Comparison of ENCODE assay signal across 20 cellular contexts in genomic region chr1:19213580-19213979, GRCh38. TPM values are rescaled to one million over a fixed set of nuclear protein-coding genes. Genes with fewer than 3 reads are reported as not detected.
A peak's percentile ranks its signal among the peaks of the same experiment; 100 is the strongest.
DNase-seq lines count a peak whose midpoint lies in the region; ATAC-seq and TF ChIP-seq lines count a peak whose summit lies in the region.
"Had no signal": no experiment of that assay in that cellular context is flagged by ENCODE, and none has a peak within 500 bp of the region (broad histone marks: within the 10 kb centered on the region; RNA-seq: fewer than 3 reads in every experiment).

No MANE protein-coding gene starts in this region.

- H4K20me1 ChIP-seq in DOHH2 (ENCODE audit: control insufficient read depth, insufficient read depth, low read depth, low read length) (peaks cover 7% of the 10 kb centered on the region; the same call in 1 of the 2 replicates), OCI-LY7 (ENCODE audit: insufficient read depth, low read length) (peaks cover 14% of the 10 kb centered on the region)

- H3K4me1 Mint-ChIP-seq in activated naive CD4-positive, alpha-beta T cell treated with anti-CD3 and anti-CD28 coated beads, Interleukin-2, amount 50 U/mL, for 24 hours = peaks cover 53% of the 10 kb centered on the region
- peaks cover 33 to 61% (median 57%) of the 10 kb centered on the region in 7 donors for H3K4me1 Mint-ChIP-seq in naive thymus-derived CD4-positive, alpha-beta T cell
- H3K4me1 Mint-ChIP-seq in immature natural killer cell = peaks cover 36 to 62% of the 10 kb centered on the region in 2 donors

- H3K4me3 ChIP-seq in DOHH2 (ENCODE audit: low read length) (no peak overlapping the region), OCI-LY7 (ENCODE audit: low read depth, low read length, poor library complexity, severe bottlenecking) (no peak overlapping the region)
- no peak overlapping the region for H3K4me3 ChIP-seq in naive thymus-derived CD4-positive, alpha-beta T cell (ENCODE audit: low read length)

- no peak for DNase-seq in activated naive CD4-positive, alpha-beta T cell treated with anti-CD3 and anti-CD28 coated beads, Interleukin-2, amount 50 U/mL, for 72 hours (ENCODE audit: low spot score in 2 of 2)
- DNase-seq in OCI-LY7 (ENCODE audit: low spot score) (no peak), COLO829 (ENCODE audit: low spot score) (no peak), immature natural killer cell (no peak)
- no peak for DNase-seq in naive thymus-derived CD4-positive, alpha-beta T cell
- DNase-seq: ACHN; CD4-positive, alpha-beta memory T cell; DMS79 treated with DMSO at 0.1 percent for 48 hours; GDM1; GOT3; KBM-7; NCI-H1092 treated with DMSO at 0.1 percent for 48 hours; NCI-H2081 treated with DMSO at 0.1 percent for 48 hours; NCI-H510A; NCI-H774 had no signal

- H3K27ac Mint-ChIP-seq in activated naive CD4-positive, alpha-beta T cell treated with anti-CD3 and anti-CD28 coated beads, Interleukin-2, amount 50 U/mL, for 24 hours = peak overlapping the region; percentile 59
- H3K27ac Mint-ChIP-seq in activated naive CD4-positive, alpha-beta T cell treated with anti-CD3 and anti-CD28 coated beads, Interleukin-2, amount 50 U/mL, for 72 hours = no peak overlapping the region
- peak overlapping the region in 5 of 9 donors; percentile 13 to 78 (median 34) for H3K27ac Mint-ChIP-seq in naive thymus-derived CD4-positive, alpha-beta T cell
- peak overlapping the region in 1 of 6 donors; percentile 27 for H3K27ac Mint-ChIP-seq in immature natural killer cell

- H3K27ac ChIP-seq in DOHH2 (ENCODE audit: low read depth, low read length) (no peak overlapping the region), OCI-LY7 (ENCODE audit: low read depth, low read length, poor library complexity, severe bottlenecking) (no peak overlapping the region)
- H3K27ac ChIP-seq in naive thymus-derived CD4-positive, alpha-beta T cell (ENCODE audit: low read depth, low read length) = peak overlapping the region; percentile 85

- H3K36me3 ChIP-seq in DOHH2 (ENCODE audit: control insufficient read depth, low read length) (peaks cover 73% of the 10 kb centered on the region), OCI-LY7 (ENCODE audit: insufficient read depth, low read length) (peaks cover 69% of the 10 kb centered on the region)
- H3K36me3 ChIP-seq in naive thymus-derived CD4-positive, alpha-beta T cell (ENCODE audit: control insufficient read depth in 2 of 3, insufficient read depth in 3 of 3, low read length in 3 of 3) = peaks cover 0 to 17% (median 3%) of the 10 kb centered on the region in 3 experiments

- intact Hi-C loops in OCI-LY7 (cut with micrococcal nuclease; ENCODE audit: unreplicated experiment) = no loop called here
- intact Hi-C loops in naive thymus-derived CD4-positive, alpha-beta T cell (cut with micrococcal nuclease) = loop anchor here (5.0 to 10.0 kb wide), 3 partner anchors 36 to 1294 kb away; partner anchors contain the start of genes ALDH4A1 (in 1 of the 2) and MUL1 (in 1 of the 2)

- peaks cover 10% of the 10 kb centered on the region for H3K36me3 Mint-ChIP-seq in activated naive CD4-positive, alpha-beta T cell treated with anti-CD3 and anti-CD28 coated beads, Interleukin-2, amount 50 U/mL, for 24 hours
- H3K36me3 Mint-ChIP-seq in activated naive CD4-positive, alpha-beta T cell treated with anti-CD3 and anti-CD28 coated beads, Interleukin-2, amount 50 U/mL, for 72 hours = peaks cover 30 to 42% of the 10 kb centered on the region in 2 donors
- H3K36me3 Mint-ChIP-seq in naive thymus-derived CD4-positive, alpha-beta T cell = peaks cover 0 to 15% (median 5%) of the 10 kb centered on the region in 5 donors
- H3K36me3 Mint-ChIP-seq in immature natural killer cell = peaks cover 4 to 12% (median 8%) of the 10 kb centered on the region in 3 donors

- BruUV-seq in OCI-LY7 (replicated peaks; lab: Mats Ljungman, UMichigan) = no TSS peak

- peak overlapping the region; percentile 91; the same call in 1 of the 2 replicates for H3K4me2 ChIP-seq in DOHH2 (ENCODE audit: low read length)
- peak overlapping the region; percentile 90 for H3K4me2 ChIP-seq in OCI-LY7 (ENCODE audit: low read length)

- no peaks in the 10 kb centered on the region for H3K9me2 ChIP-seq in DOHH2 (replicated peaks; ENCODE audit: control insufficient read depth, low read length)
- H3K9me2 ChIP-seq in OCI-LY7 (ENCODE audit: insufficient read depth, low read length) = no peaks in the 10 kb centered on the region

- no peak overlapping the region for H2AFZ ChIP-seq in OCI-LY7 (ENCODE audit: low read length)

- peak overlapping the region; percentile 33 for H3K4me3 Mint-ChIP-seq in activated naive CD4-positive, alpha-beta T cell treated with anti-CD3 and anti-CD28 coated beads, Interleukin-2, amount 50 U/mL, for 24 hours
- no peak overlapping the region for H3K4me3 Mint-ChIP-seq in naive thymus-derived CD4-positive, alpha-beta T cell
- H3K4me3 Mint-ChIP-seq in immature natural killer cell = no peak overlapping the region
- H3K4me3 Mint-ChIP-seq: CD4-positive, alpha-beta memory T cell had no signal

- no peaks in the 10 kb centered on the region for H3K9me3 Mint-ChIP-seq in activated naive CD4-positive, alpha-beta T cell treated with anti-CD3 and anti-CD28 coated beads, Interleukin-2, amount 50 U/mL, for 24 hours
- no peaks in the 10 kb centered on the region for H3K9me3 Mint-ChIP-seq in activated naive CD4-positive, alpha-beta T cell treated with anti-CD3 and anti-CD28 coated beads, Interleukin-2, amount 50 U/mL, for 72 hours
- no peaks in the 10 kb centered on the region for H3K9me3 Mint-ChIP-seq in naive thymus-derived CD4-positive, alpha-beta T cell
- H3K9me3 Mint-ChIP-seq in immature natural killer cell = no peaks in the 10 kb centered on the region

- H3K9me3 ChIP-seq in DOHH2 (ENCODE audit: control insufficient read depth, insufficient read depth, low read length) = no peaks in the 10 kb centered on the region
- no peaks in the 10 kb centered on the region for H3K9me3 ChIP-seq in OCI-LY7 (ENCODE audit: low read length)
- no peaks in the 10 kb centered on the region for H3K9me3 ChIP-seq in naive thymus-derived CD4-positive, alpha-beta T cell (ENCODE audit: control insufficient read depth in 2 of 3, low read length in 3 of 3)

- TF ChIP-seq CTCF in DOHH2 (IDR thresholded peaks at IDR 0.05; ENCODE audit: low read depth, low read length, poor library complexity, severe bottlenecking) (no peak), OCI-LY7 (conservative IDR thresholded peaks at IDR 0.05; ENCODE audit: low read length) (no peak)

- POLR2A ChIA-PET in OCI-LY7 (lab: Charles Lee) = no interaction called here
- POLR2A ChIA-PET in naive thymus-derived CD4-positive, alpha-beta T cell (lab: Charles Lee) = no interaction called here

- H3K4me1 ChIP-seq in DOHH2 (ENCODE audit: control insufficient read depth, low read length) (peaks cover 29% of the 10 kb centered on the region), OCI-LY7 (ENCODE audit: insufficient read depth, low read length, poor library complexity, severe bottlenecking) (peaks cover 26% of the 10 kb centered on the region)
- H3K4me1 ChIP-seq in naive thymus-derived CD4-positive, alpha-beta T cell (ENCODE audit: control insufficient read depth in 2 of 2, insufficient read depth in 2 of 2, low read length in 2 of 2) = peaks cover 8 to 23% of the 10 kb centered on the region in 2 donors

- no peaks in the 10 kb centered on the region for H3K27me3 ChIP-seq in DOHH2 (ENCODE audit: control insufficient read depth, low read length)
- no peaks in the 10 kb centered on the region for H3K27me3 ChIP-seq in naive thymus-derived CD4-positive, alpha-beta T cell (ENCODE audit: control insufficient read depth in 2 of 2, insufficient read depth in 2 of 2, low read length in 2 of 2)

- no peaks in the 10 kb centered on the region for H3K27me3 Mint-ChIP-seq in activated naive CD4-positive, alpha-beta T cell treated with anti-CD3 and anti-CD28 coated beads, Interleukin-2, amount 50 U/mL, for 24 hours
- H3K27me3 Mint-ChIP-seq in naive thymus-derived CD4-positive, alpha-beta T cell = peaks cover 0 to 2% (median 0%) of the 10 kb centered on the region in 5 donors
- H3K27me3 Mint-ChIP-seq in immature natural killer cell (ENCODE audit: low read depth in 3 of 3) = peaks cover 5 to 9% (median 8%) of the 10 kb centered on the region in 3 donors
- H3K27me3 Mint-ChIP-seq: CD4-positive, alpha-beta memory T cell had no signal

- peaks cover 4% of the 10 kb centered on the region; the same call in 1 of the 2 replicates for H3F3A ChIP-seq in DOHH2 (ENCODE audit: control insufficient read depth, insufficient read depth)

- H3K79me2 ChIP-seq in DOHH2 (ENCODE audit: control insufficient read depth, low read length) (peaks cover 82% of the 10 kb centered on the region), OCI-LY7 (ENCODE audit: insufficient read depth, low read depth, low read length) (peaks cover 82% of the 10 kb centered on the region)

- ATAC-seq in activated naive CD4-positive, alpha-beta T cell treated with anti-CD3 and anti-CD28 coated beads, Interleukin-2, amount 50 U/mL, for 72 hours = no peak
- ATAC-seq in naive thymus-derived CD4-positive, alpha-beta T cell = no peak
- ATAC-seq: GM12878, Panc1, Right ventricle myocardium inferior had no signal

- CTCF ChIA-PET in OCI-LY7 (lab: Charles Lee; ENCODE audit: unreplicated experiment) = no interaction called here
- CTCF ChIA-PET in naive thymus-derived CD4-positive, alpha-beta T cell (lab: Charles Lee) = no interaction called here

RNA-seq across cellular contexts. Expression of gene UBR4, which starts 3.5 kb away (rescaled TPM):
- total RNA-seq in activated naive CD4-positive, alpha-beta T cell treated with anti-CD3 and anti-CD28 coated beads, Interleukin-2, amount 50 U/mL, for 72 hours = 100 to 1,000 TPM; 156 to 199 TPM
- 92.9 and 121 TPM in 2 replicates for total RNA-seq in OCI-LY7 (2014; rRNA removed; shearing (Covaris generic))
- 126 and 150 TPM in 2 replicates for total RNA-seq in OCI-LY7 (2022)
- 100 to 1,000 TPM; 120 to 174 (median 159) TPM for total RNA-seq in naive thymus-derived CD4-positive, alpha-beta T cell
- polyA plus RNA-seq in naive thymus-derived CD4-positive, alpha-beta T cell = 10 to 100 TPM; 18.9 to 27.3 TPM
- polyA plus RNA-seq in immature natural killer cell = 10 to 100 TPM in 1 of 3 donors, 1 to 10 TPM in 2; 1.5 to 23.7 (median 8.0) TPM

RNA-seq across cellular contexts. Expression of gene EMC1, which starts 37.7 kb away (rescaled TPM):
- total RNA-seq in activated naive CD4-positive, alpha-beta T cell treated with anti-CD3 and anti-CD28 coated beads, Interleukin-2, amount 50 U/mL, for 72 hours = 10 to 100 TPM; 42.2 to 44.4 TPM
- 35.2 and 41.3 TPM in 2 replicates for total RNA-seq in OCI-LY7 (2014; rRNA removed; shearing (Covaris generic))
- 50.1 and 51.1 TPM in 2 replicates for total RNA-seq in OCI-LY7 (2022)
- 10 to 100 TPM; 29.8 to 43.7 (median 37.1) TPM for total RNA-seq in naive thymus-derived CD4-positive, alpha-beta T cell
- 10 to 100 TPM; 18.6 to 25.6 TPM for polyA plus RNA-seq in naive thymus-derived CD4-positive, alpha-beta T cell
- polyA plus RNA-seq in immature natural killer cell = 10 to 100 TPM; 18.6 to 44.1 (median 32.2) TPM

RNA-seq across cellular contexts. Expression of gene MRTO4, which starts 38.0 kb away (rescaled TPM):
- 10 to 100 TPM; 60.4 to 83.6 TPM for total RNA-seq in activated naive CD4-positive, alpha-beta T cell treated with anti-CD3 and anti-CD28 coated beads, Interleukin-2, amount 50 U/mL, for 72 hours
- total RNA-seq in OCI-LY7 (2014; rRNA removed; shearing (Covaris generic)) = 60.0 and 67.6 TPM in 2 replicates
- 45.8 and 66.0 TPM in 2 replicates for total RNA-seq in OCI-LY7 (2022)
- 10 to 100 TPM; 17.1 to 42.3 (median 22.4) TPM for total RNA-seq in naive thymus-derived CD4-positive, alpha-beta T cell
- polyA plus RNA-seq in naive thymus-derived CD4-positive, alpha-beta T cell = 10 to 100 TPM; 27.1 to 29.0 TPM
- 10 to 100 TPM in 2 of 3 donors, 1 to 10 TPM in 1; 9.1 to 21.8 (median 17.1) TPM for polyA plus RNA-seq in immature natural killer cell

Comparison
In these comparisons a context has a peak if more than half of its experiments do, and no peak if none do; other contexts are left out.
1. H3K27ac Mint-ChIP-seq: peak in activated naive CD4-positive, alpha-beta T cell treated with anti-CD3 and anti-CD28 coated beads, Interleukin-2, amount 50 U/mL, for 24 hours (single experiment) and naive thymus-derived CD4-positive, alpha-beta T cell (5 of 9); none in activated naive CD4-positive, alpha-beta T cell treated with anti-CD3 and anti-CD28 coated beads, Interleukin-2, amount 50 U/mL, for 72 hours (0 of 2).